In the genomic region with DNA sequence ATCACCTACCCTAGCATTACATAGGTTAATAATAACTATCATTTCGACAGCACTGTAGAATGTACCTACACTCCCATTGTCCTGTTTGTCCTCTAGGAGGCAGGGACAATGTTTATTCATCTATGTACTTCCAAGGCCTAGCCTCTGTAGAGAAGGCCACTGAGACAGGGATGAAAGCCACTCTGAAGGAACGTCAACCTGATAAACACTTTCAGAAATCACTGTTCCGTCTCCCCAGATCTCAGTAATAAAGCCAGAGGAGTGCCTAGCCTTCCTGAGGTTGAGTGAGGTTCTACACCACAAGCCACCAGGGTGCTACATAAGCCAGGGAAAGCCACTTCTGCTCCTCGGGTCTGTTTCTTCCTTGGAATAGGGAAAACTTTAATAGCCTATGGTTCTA, we compare ENCODE assay signal across 8 cellular contexts. TPM values are rescaled to one million over a fixed set of nuclear protein-coding genes. Genes with fewer than 3 reads are reported as not detected.
DNase-seq lines count a peak whose midpoint lies in the region; ATAC-seq and TF ChIP-seq lines count a peak whose summit lies in the region.

No MANE protein-coding gene starts in this region.

- H3K27me3 ChIP-seq in IMR-90 (ENCODE audit: control insufficient read depth, insufficient read depth, low read length) = no peaks in the 10 kb centered on the region

- no peak overlapping the region for H3K56ac ChIP-seq in IMR-90 (ENCODE audit: extremely low read depth, insufficient read depth, low read length)

- no peak overlapping the region for H2AFZ ChIP-seq in IMR-90 (replicated peaks; ENCODE audit: low read length, poor library complexity)

- peaks cover 4% of the 10 kb centered on the region; the same call in 1 of the 2 replicates for H4K20me1 ChIP-seq in IMR-90 (ENCODE audit: insufficient read depth, low read length)

- peaks cover 3% of the 10 kb centered on the region; the same call in 1 of the 2 replicates for H3K9me1 ChIP-seq in IMR-90 (ENCODE audit: insufficient read depth, low read length)

- peaks cover 4 to 20% of the 10 kb centered on the region in 2 experiments; a peak in 2 of 4 replicates for H3K79me1 ChIP-seq in IMR-90 (ENCODE audit: low read depth in 1 of 2, low read length in 2 of 2)

- no peak overlapping the region for H4K91ac ChIP-seq in IMR-90 (ENCODE audit: insufficient read depth, low read depth, low read length)

- peak overlapping the region; percentile 45; the same call in 1 of the 2 replicates for H3K14ac ChIP-seq in IMR-90 (replicated peaks; ENCODE audit: low read depth, low read length)

- no peak for TF ChIP-seq POLR2A in IMR-90 (IDR thresholded peaks at IDR 0.05; ENCODE audit: low read depth, low read length)

- H3K4ac ChIP-seq in IMR-90 (ENCODE audit: low read depth, low read length) = no peak overlapping the region

- dilution Hi-C loops in IMR-90 (cut with HindIII; ENCODE audit: low sequenced_read_pairs, unreplicated experiment) = no loop called here

- intact Hi-C loops in IMR-90 (cut with micrococcal nuclease) = no loop called here

- H2BK20ac ChIP-seq in IMR-90 (ENCODE audit: low read depth, low read length) = no peak overlapping the region

- POLR2A ChIA-PET in IMR-90 (lab: Charles Lee; ENCODE audit: unreplicated experiment) = no interaction called here
- POLR2A ChIA-PET in naive thymus-derived CD8-positive, alpha-beta T cell (lab: Charles Lee) = no interaction called here
- POLR2A ChIA-PET in activated CD4-positive, alpha-beta memory T cell treated with anti-CD3 and anti-CD28 coated beads, Interleukin-2, amount 10 ng/mL, durations not matched to agents 7 days and 5 days (lab: Charles Lee) = no interaction called here

- DNase-seq in D341Med (ENCODE audit: low spot score) (peak; percentile 30), IMR-90 (peak; percentile 18), cardiac fibroblast (ENCODE audit: low read depth in 2 of 2) (peak; percentile 23 to 33), T-helper 1 cell (no peak)
- DNase-seq in naive thymus-derived CD8-positive, alpha-beta T cell = no peak
- no peak for DNase-seq in activated CD4-positive, alpha-beta memory T cell treated with anti-CD3 and anti-CD28 coated beads, Interleukin-2, amount 10 ng/mL, durations not matched to agents 7 days and 5 days
- DNase-seq in stimulated activated CD4-positive, alpha-beta T cell treated with anti-CD3 and anti-CD28 coated beads, Interleukin-15, amount 100 ng/mL, for 24 hours = no peak

- H3K4me1 Mint-ChIP-seq in naive thymus-derived CD8-positive, alpha-beta T cell = peaks cover 4 to 15% (median 13%) of the 10 kb centered on the region in 4 donors
- H3K4me1 Mint-ChIP-seq in activated CD4-positive, alpha-beta memory T cell treated with anti-CD3 and anti-CD28 coated beads, Interleukin-2, amount 10 ng/mL, durations not matched to agents 7 days and 5 days = peaks cover 10% of the 10 kb centered on the region

- ATAC-seq in IMR-90 (ENCODE audit: low read depth) = no peak
- ATAC-seq in naive thymus-derived CD8-positive, alpha-beta T cell = no peak
- no peak for ATAC-seq in GM19395 (IDR thresholded peaks at IDR 0.05; ENCODE audit: unreplicated experiment)

- H3K9ac ChIP-seq in IMR-90 (ENCODE audit: low read depth, low read length) = no peak overlapping the region

- no peaks in the 10 kb centered on the region; the same call in 1 of the 2 replicates for H3K36me3 ChIP-seq in IMR-90 (ENCODE audit: control insufficient read depth, insufficient read depth, low read length)

- H3K36me3 Mint-ChIP-seq in naive thymus-derived CD8-positive, alpha-beta T cell = peaks cover 0 to 7% (median 0%) of the 10 kb centered on the region in 3 donors
- H3K36me3 Mint-ChIP-seq in activated CD4-positive, alpha-beta memory T cell treated with anti-CD3 and anti-CD28 coated beads, Interleukin-2, amount 10 ng/mL, durations not matched to agents 7 days and 5 days (ENCODE audit: low read depth) = no peaks in the 10 kb centered on the region

- peak overlapping the region; percentile 63; the same call in 1 of the 2 replicates for H3K23ac ChIP-seq in IMR-90 (ENCODE audit: low read depth, low read length)

- H4K8ac ChIP-seq in IMR-90 (ENCODE audit: low read depth in 2 of 2, low read length in 2 of 2) = no peak overlapping the region

- no peak overlapping the region for H2BK5ac ChIP-seq in IMR-90 (ENCODE audit: low read depth, low read length, poor library complexity, severe bottlenecking)

- H4K5ac ChIP-seq in IMR-90 (ENCODE audit: low read depth, low read length) = no peak overlapping the region

- H3K4me3 Mint-ChIP-seq in naive thymus-derived CD8-positive, alpha-beta T cell = peak overlapping the region in 6 of 10 donors; percentile 41 to 75 (median 68)
- H3K4me3 Mint-ChIP-seq in activated CD4-positive, alpha-beta memory T cell treated with anti-CD3 and anti-CD28 coated beads, Interleukin-2, amount 10 ng/mL, durations not matched to agents 7 days and 5 days = no peak overlapping the region

- H3K27ac ChIP-seq in IMR-90 (ENCODE audit: insufficient read depth, low read length) = no peak overlapping the region

- TF ChIP-seq RAD21 in IMR-90 (IDR thresholded peaks at IDR 0.05; ENCODE audit: low read length) = peak; percentile 31; the same call in 1 of the 2 replicates

- no peak overlapping the region for H3K27ac Mint-ChIP-seq in naive thymus-derived CD8-positive, alpha-beta T cell
- no peak overlapping the region for H3K27ac Mint-ChIP-seq in activated CD4-positive, alpha-beta memory T cell treated with anti-CD3 and anti-CD28 coated beads, Interleukin-2, amount 10 ng/mL, durations not matched to agents 7 days and 5 days

- peak; percentile 20 for TF ChIP-seq CTCF in IMR-90 (conservative IDR thresholded peaks at IDR 0.05; ENCODE audit: low read depth, low read length)
- TF ChIP-seq CTCF in cardiac fibroblast (IDR thresholded peaks at IDR 0.05; ENCODE audit: low read depth, low read length) = peak; percentile 30

- H3K9me3 ChIP-seq in IMR-90 (ENCODE audit: control insufficient read depth, insufficient read depth, low read length) = no peaks in the 10 kb centered on the region

- no TSS peak for BruUV-seq in IMR-90 (replicated peaks; lab: Mats Ljungman, UMichigan)

- whole genome bisulfite sequencing in IMR-90 (ENCODE audit: extremely low coverage in 2 of 2, insufficient read length in 1 of 2), 2 experiments = 100% methylated on average over 1 of the region's 4 CpGs; no CpG with 5 or more reads in 1 of the 2 experiments

- CTCF ChIA-PET in IMR-90 (lab: Yijun Ruan, JAX) = no interaction called here
- CTCF ChIA-PET in activated CD4-positive, alpha-beta memory T cell treated with anti-CD3 and anti-CD28 coated beads, Interleukin-2, amount 10 ng/mL, durations not matched to agents 7 days and 5 days (lab: Charles Lee) = no interaction called here

- in situ Hi-C loops in IMR-90 (cut with MboI; ENCODE audit: low sequenced_read_pairs) = no loop called here

- H3K4me2 ChIP-seq in IMR-90 (ENCODE audit: low read depth, low read length) = no peak overlapping the region

- no peaks in the 10 kb centered on the region for H3K4me1 ChIP-seq in IMR-90 (ENCODE audit: control insufficient read depth, insufficient read depth, low read length)

- no peak overlapping the region for H2AK9ac ChIP-seq in IMR-90 (replicated peaks; ENCODE audit: low read depth, low read length, poor library complexity)

- H3K9me3 Mint-ChIP-seq in naive thymus-derived CD8-positive, alpha-beta T cell = no peaks in the 10 kb centered on the region
- no peaks in the 10 kb centered on the region for H3K9me3 Mint-ChIP-seq in activated CD4-positive, alpha-beta memory T cell treated with anti-CD3 and anti-CD28 coated beads, Interleukin-2, amount 10 ng/mL, durations not matched to agents 7 days and 5 days

- no peak overlapping the region for H3K18ac ChIP-seq in IMR-90 (ENCODE audit: low read depth, low read length)

- no peak overlapping the region for H3K4me3 ChIP-seq in IMR-90 (ENCODE audit: insufficient read depth, low read depth, low read length)
- no peak overlapping the region for H3K4me3 ChIP-seq in cardiac fibroblast (replicated peaks in 1 of 2; ENCODE audit: low read depth in 2 of 2, low read length in 2 of 2)

- H2AK5ac ChIP-seq in IMR-90 (ENCODE audit: low read depth, low read length) = peak overlapping the region; percentile 66; the same call in 1 of the 2 replicates

- no peak overlapping the region for H2BK15ac ChIP-seq in IMR-90 (ENCODE audit: low read depth, low read length)

- no peak overlapping the region for H2BK120ac ChIP-seq in IMR-90 (ENCODE audit: low read depth, low read length)

- H3K27me3 Mint-ChIP-seq in naive thymus-derived CD8-positive, alpha-beta T cell = peaks cover 25 to 58% (median 40%) of the 10 kb centered on the region in 5 donors
- peaks cover 57% of the 10 kb centered on the region for H3K27me3 Mint-ChIP-seq in activated CD4-positive, alpha-beta memory T cell treated with anti-CD3 and anti-CD28 coated beads, Interleukin-2, amount 10 ng/mL, durations not matched to agents 7 days and 5 days

TF ChIP-seq in IMR-90, 13 proteins besides CTCF, POLR2A, EP300 and RAD21 (continues in another document):
- TF ChIP-seq RCOR1 (IDR thresholded peaks at IDR 0.05; ENCODE audit: insufficient replicate concordance, low read length) (no peak), FOS (IDR thresholded peaks at IDR 0.05; ENCODE audit: low read depth, low read length) (no peak), CEBPB (IDR thresholded peaks at IDR 0.05; ENCODE audit: low read depth, low read length) (no peak), SMC3 (IDR thresholded peaks at IDR 0.05; ENCODE audit: low read depth, low read length) (no peak), CHD1 (IDR thresholded peaks at IDR 0.05; ENCODE audit: low read depth, low read length) (no peak), NFE2L2 (IDR thresholded peaks at IDR 0.05; ENCODE audit: low read depth, low read length) (no peak)
- TF ChIP-seq, protein P1, sequence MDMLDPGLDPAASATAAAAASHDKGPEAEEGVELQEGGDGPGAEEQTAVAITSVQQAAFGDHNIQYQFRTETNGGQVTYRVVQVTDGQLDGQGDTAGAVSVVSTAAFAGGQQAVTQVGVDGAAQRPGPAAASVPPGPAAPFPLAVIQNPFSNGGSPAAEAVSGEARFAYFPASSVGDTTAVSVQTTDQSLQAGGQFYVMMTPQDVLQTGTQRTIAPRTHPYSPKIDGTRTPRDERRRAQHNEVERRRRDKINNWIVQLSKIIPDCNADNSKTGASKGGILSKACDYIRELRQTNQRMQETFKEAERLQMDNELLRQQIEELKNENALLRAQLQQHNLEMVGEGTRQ (IDR thresholded peaks at IDR 0.05; ENCODE audit: low read depth, low read length) = no peak

RNA-seq across cellular contexts. Expression of a gene that starts 44.8 kb away (rescaled TPM):
- 25.8 and 29.4 TPM in 2 replicates for total RNA-seq in IMR-90 (2012; rRNA removed)
- 19.7 and 22.7 TPM in 2 replicates for polyA plus RNA-seq in IMR-90 (2012; rRNA removed)
- 3.7 and 8.9 TPM in 2 replicates for polyA plus RNA-seq in IMR-90 (2012; cell fraction: cytosol; rRNA removed)
- 1.9 and 20.4 TPM in 2 replicates for polyA plus RNA-seq in IMR-90 (2012; cell fraction: nucleus; rRNA removed; ENCODE audit: low replicate concordance)
- not detected for total RNA-seq in naive thymus-derived CD8-positive, alpha-beta T cell
- polyA plus RNA-seq in naive thymus-derived CD8-positive, alpha-beta T cell = not detected
- total RNA-seq in activated CD4-positive, alpha-beta memory T cell treated with anti-CD3 and anti-CD28 coated beads, Interleukin-2, amount 10 ng/mL, durations not matched to agents 7 days and 5 days = not detected

Comparison
In these comparisons a context has a peak if more than half of its experiments do, and no peak if none do; other contexts are left out.
1. DNase-seq: peak in D341Med (single experiment), IMR-90 (single experiment) and cardiac fibroblast (2 of 2); none in naive thymus-derived CD8-positive, alpha-beta T cell (0 of 10), activated CD4-positive, alpha-beta memory T cell treated with anti-CD3 and anti-CD28 coated beads, Interleukin-2, amount 10 ng/mL, durations not matched to agents 7 days and 5 days (single experiment), T-helper 1 cell (0 of 5) and stimulated activated CD4-positive, alpha-beta T cell treated with anti-CD3 and anti-CD28 coated beads, Interleukin-15, amount 100 ng/mL, for 24 hours (single experiment).
2. RNA of a gene that starts 44.8 kb away (total RNA-seq): 25.8 to 29.4 TPM in IMR-90; not detected in naive thymus-derived CD8-positive, alpha-beta T cell and not detected in activated CD4-positive, alpha-beta memory T cell treated with anti-CD3 and anti-CD28 coated beads, Interleukin-2, amount 10 ng/mL, durations not matched to agents 7 days and 5 days; every median in the first group is over 10 times any median in the second.